8 cellular contexts compared by ENCODE assay signal in the genomic region with DNA sequence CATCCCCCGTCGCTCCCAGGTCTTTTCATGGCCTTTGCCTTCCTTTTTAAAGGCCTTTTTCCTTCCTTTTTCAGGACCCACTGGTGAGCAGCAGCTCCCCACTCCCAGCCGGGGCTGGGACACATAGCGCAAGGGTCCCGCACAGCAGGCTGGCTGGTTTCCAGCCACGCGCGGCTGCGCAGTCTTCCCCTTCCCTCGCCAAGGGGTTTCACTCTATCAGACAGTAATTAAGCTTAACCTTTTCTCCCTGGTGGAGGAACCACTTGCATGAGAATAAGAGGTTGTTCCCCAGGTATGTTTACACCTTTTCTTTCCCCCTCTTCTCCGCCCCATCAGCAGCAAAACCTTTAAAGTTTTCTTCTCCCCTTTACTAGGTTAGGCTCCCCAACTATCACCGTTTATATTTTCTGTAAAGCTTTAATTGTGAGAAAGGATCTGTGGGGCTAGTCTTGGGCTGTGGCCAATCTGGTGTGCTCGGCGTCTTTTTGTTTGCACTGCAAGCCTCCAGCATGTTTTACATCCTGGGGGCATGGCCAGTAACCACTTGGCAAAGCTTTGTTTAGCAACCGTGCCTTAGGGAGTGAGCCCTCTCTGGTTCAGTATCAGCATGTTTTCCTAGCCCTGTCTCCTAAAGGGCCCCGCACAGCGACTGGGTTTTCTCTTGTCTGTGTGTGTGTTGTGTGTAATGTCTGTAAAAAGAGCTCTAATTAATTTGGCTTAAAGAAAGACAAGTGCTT.
DNase-seq lines count a peak whose midpoint lies in the region; ATAC-seq and TF ChIP-seq lines count a peak whose summit lies in the region.

No MANE protein-coding gene starts in this region.

- peak overlapping the region; percentile 79 for H3K4me3 Mint-ChIP-seq in nephron progenitor cell

- peaks cover 14% of the 10 kb centered on the region for H3K9me3 Mint-ChIP-seq in nephron progenitor cell

- peak overlapping the region; percentile 96 for H3K27ac Mint-ChIP-seq in nephron progenitor cell

- no peaks in the 10 kb centered on the region for H3K36me3 Mint-ChIP-seq in nephron progenitor cell (ENCODE audit: low read depth)

- no peaks in the 10 kb centered on the region for H3K27me3 Mint-ChIP-seq in nephron progenitor cell (ENCODE audit: low read depth, poor library complexity)

- peak overlapping the region; percentile 25 for H3K4me3 ChIP-seq in epithelial cell of proximal tubule (ENCODE audit: low read depth, low read length)

- H3K27ac ChIP-seq in substantia nigra (ENCODE audit: low read depth, low read length, poor library complexity, severe bottlenecking), result no peak overlapping the region

- DNase-seq in DMS 273 (lab: John Stamatoyannopoulos, UW; ENCODE audit: unreplicated experiment) (peak; percentile 89), NCI-H2196 (lab: John Stamatoyannopoulos, UW; ENCODE audit: unreplicated experiment) (peak; percentile 64), epithelial cell of proximal tubule (ENCODE audit: low read depth) (no peak), nephron progenitor cell (peak; percentile 41), cortex of kidney (lab: John Stamatoyannopoulos, UW) (no peak), substantia nigra (lab: John Stamatoyannopoulos, UW) (no peak)

- peaks cover 51% of the 10 kb centered on the region for H3K4me1 Mint-ChIP-seq in nephron progenitor cell

- TF ChIP-seq CTCF in epithelial cell of proximal tubule (conservative IDR thresholded peaks at IDR 0.05; ENCODE audit: low read depth, low read length) (no peak), nephron progenitor cell (IDR thresholded peaks at IDR 0.05) (no peak)

- ATAC-seq in HG02759 (IDR thresholded peaks at IDR 0.05; ENCODE audit: unreplicated experiment), result no peak
- ATAC-seq in GM18873 (IDR thresholded peaks at IDR 0.05; ENCODE audit: low FRiP score, unreplicated experiment), result no peak

Comparison
In these comparisons a context has a peak if more than half of its experiments do, and no peak if none do; other contexts are left out.
1. DNase-seq: peak in DMS 273 (single experiment), NCI-H2196 (single experiment) and nephron progenitor cell (single experiment); none in epithelial cell of proximal tubule (single experiment), cortex of kidney (single experiment) and substantia nigra (0 of 49).